20 cellular contexts compared by ENCODE assay signal in the genomic region with DNA sequence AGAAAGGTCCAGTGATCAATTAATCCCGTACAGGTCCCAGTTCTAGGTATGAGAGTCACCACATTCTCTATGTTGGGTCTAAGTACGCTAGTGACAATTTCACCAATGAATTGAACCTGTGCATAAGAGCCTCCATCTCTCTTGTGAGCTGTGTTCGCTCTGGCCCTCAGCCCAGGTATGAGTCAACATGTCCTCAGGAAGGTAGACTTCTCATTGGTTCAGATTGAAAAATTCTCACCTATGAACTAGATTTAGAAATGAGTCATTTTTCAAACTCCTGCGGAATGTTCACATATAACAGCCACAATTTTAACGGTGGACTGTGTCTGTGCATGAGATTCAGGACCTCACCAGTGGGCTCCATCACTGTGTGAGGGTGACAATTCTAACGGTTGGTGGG. TPM values are rescaled to one million over a fixed set of nuclear protein-coding genes. Genes with fewer than 3 reads are reported as not detected.
DNase-seq lines count a peak whose midpoint lies in the region; ATAC-seq, FAIRE-seq and TF ChIP-seq lines count a peak whose summit lies in the region.
"Had no signal": no experiment of that assay in that cellular context is flagged by ENCODE, and none has a peak within 500 bp of the region (broad histone marks: within the 10 kb centered on the region; RNA-seq: fewer than 3 reads in every experiment).

No MANE protein-coding gene starts in this region.

- H3K9me3 ChIP-seq in A549 (peaks cover 11% of the 10 kb centered on the region; the same call in 2 of the 3 replicates), DND-41 (ENCODE audit: insufficient read depth, low read length, severe bottlenecking) (no peaks in the 10 kb centered on the region), keratinocyte (ENCODE audit: control insufficient read depth, low read depth, low read length) (peaks cover 4% of the 10 kb centered on the region), GM23248 (ENCODE audit: low read depth) (no peaks in the 10 kb centered on the region)
- H3K9me3 ChIP-seq: gastrocnemius medialis, neutrophil had no signal

- no peaks in the 10 kb centered on the region for H3K9me2 ChIP-seq in GM23248 (ENCODE audit: insufficient read depth)

- H3K27ac ChIP-seq in A549 (no peak overlapping the region), DND-41 (ENCODE audit: low read length) (no peak overlapping the region), keratinocyte (ENCODE audit: control insufficient read depth, insufficient read depth, low read length) (no peak overlapping the region), GM23248 (no peak overlapping the region)
- H3K27ac ChIP-seq: gastrocnemius medialis, neutrophil, RWPE1 had no signal

- TF ChIP-seq POLR2A in A549 (IDR thresholded peaks at IDR 0.05; ENCODE audit: low read length) = no peak

- no peak for TF ChIP-seq CTCF in A549 (IDR thresholded peaks at IDR 0.05)
- no peak for TF ChIP-seq CTCF in DND-41 (IDR thresholded peaks at IDR 0.05; ENCODE audit: borderline replicate concordance, extremely low read depth, low read length, poor library complexity, severe bottlenecking)
- TF ChIP-seq CTCF in keratinocyte (optimal IDR thresholded peaks at IDR 0.05 in 1 of 3, IDR thresholded peaks at IDR 0.05 in 1 of 3, conservative IDR thresholded peaks at IDR 0.05 in 1 of 3; ENCODE audit: extremely low read depth in 1 of 3, insufficient read depth in 2 of 3, low read length in 3 of 3) = no peak

- no peak overlapping the region for H3K4me3 ChIP-seq in A549
- peak overlapping the region in 1 of 2 experiments; percentile 7; a peak in 1 of 4 replicates for H3K4me3 ChIP-seq in DND-41 (ENCODE audit: low read depth in 1 of 2, low read length in 2 of 2)
- H3K4me3 ChIP-seq in keratinocyte (ENCODE audit: control insufficient read depth in 2 of 3, extremely low read depth in 1 of 3, insufficient read depth in 2 of 3, low read depth in 1 of 3, low read length in 3 of 3) = no peak overlapping the region
- no peak overlapping the region for H3K4me3 ChIP-seq in GM23248
- H3K4me3 ChIP-seq: gastrocnemius medialis had no signal

- dilution Hi-C loops in keratinocyte (cut with MboI; ENCODE audit: extremely low pct_ligation_motif_present, low sequenced_read_pairs) = no loop called here

- H3K36me3 ChIP-seq in DND-41 (ENCODE audit: insufficient read depth, low read length) (peaks cover 75% of the 10 kb centered on the region), keratinocyte (ENCODE audit: control insufficient read depth in 2 of 2, extremely low read depth in 1 of 2, insufficient read depth in 2 of 2, low read length in 2 of 2) (peaks cover 0 to 7% of the 10 kb centered on the region in 2 experiments), GM23248 (ENCODE audit: low read depth) (no peaks in the 10 kb centered on the region)

- H3K4me1 ChIP-seq in A549 (0 out of 3 replicates have a peak, but pooled peaks cover 3% of the 10 kb centered on the region), DND-41 (ENCODE audit: insufficient read depth, low read length) (peaks cover 43% of the 10 kb centered on the region), keratinocyte (ENCODE audit: control insufficient read depth, extremely low read depth, insufficient read depth, low read length) (peaks cover 5% of the 10 kb centered on the region), GM23248 (ENCODE audit: insufficient read depth) (no peaks in the 10 kb centered on the region)
- H3K4me1 ChIP-seq: gastrocnemius medialis had no signal

- DNase-seq in A549 (ENCODE audit: low read depth in 1 of 2, low spot score in 1 of 2) = peak; percentile 8 to 56
- DNase-seq in DND-41 = no peak
- DNase-seq in T1000 (lab: John Stamatoyannopoulos, UW) = peak; percentile 49
- peak; percentile 74 for DNase-seq in keratinocyte (ENCODE audit: low read depth, low spot score)
- DNase-seq in NCI-H146 treated with DMSO at 0.1 percent for 48 hours (lab: John Stamatoyannopoulos, UW; ENCODE audit: unreplicated experiment) = no peak
- no peak for DNase-seq in D341Med (ENCODE audit: low spot score)
- DNase-seq in GM23248 = no peak
- DNase-seq in KG1 (lab: John Stamatoyannopoulos, UW) = no peak
- DNase-seq: activated naive CD4-positive, alpha-beta T cell treated with Interleukin-2 at 50 U/mL for 16 hours; C1 segment of cervical spinal cord; gastrocnemius medialis; mesendoderm; NCI-H187; stimulated activated CD4-positive, alpha-beta T cell treated with anti-CD3 and anti-CD28 coated beads, Interleukin-1b, Interleukin-23, amount 100 ng/mL, for 48 hours had no signal

- no peaks in the 10 kb centered on the region for H3K27me3 ChIP-seq in DND-41 (ENCODE audit: insufficient read depth, low read length, poor library complexity)
- H3K27me3 ChIP-seq in keratinocyte (ENCODE audit: control insufficient read depth, extremely low read depth, insufficient read depth, low read length) = no peaks in the 10 kb centered on the region
- H3K27me3 ChIP-seq in GM23248 (replicated peaks; ENCODE audit: insufficient read depth) = no peaks in the 10 kb centered on the region
- H3K27me3 ChIP-seq: gastrocnemius medialis, neutrophil had no signal

- WGBS in A549 (ENCODE audit: missing lambda C conversion rate) = 29% methylated on average over 6 of the region's 6 CpGs
- WGBS in GM23248 (ENCODE audit: low coverage in 1 of 2, low lambda C conversion rate in 2 of 2, missing lambda C conversion rate in 2 of 2), 2 experiments = 91% methylated on average over 6 of the region's 6 CpGs

- 0 out of 3 replicates have a peak overlapping the region, but pooled peaks have one; percentile 7 for H3K4me2 ChIP-seq in A549
- peak overlapping the region; percentile 75 for H3K4me2 ChIP-seq in DND-41 (ENCODE audit: insufficient read depth, low read length)
- no peak overlapping the region for H3K4me2 ChIP-seq in keratinocyte (ENCODE audit: control insufficient read depth, extremely low read depth, insufficient read depth, low read depth, low read length)
- H3K4me2 ChIP-seq in GM23248 (ENCODE audit: unreplicated experiment) = no peak overlapping the region

- CTCF ChIA-PET in A549 (lab: Yijun Ruan, JAX) = no interaction called here

- no peak overlapping the region for H2AFZ ChIP-seq in DND-41 (ENCODE audit: low read depth, low read length)
- H2AFZ ChIP-seq in keratinocyte (ENCODE audit: control insufficient read depth, low read length) = no peak overlapping the region
- no peak overlapping the region for H2AFZ ChIP-seq in GM23248

- ATAC-seq in A549 (no peak), DND-41 (ENCODE audit: insufficient read depth, low read depth) (no peak)
- ATAC-seq: gastrocnemius medialis, sciatic nerve had no signal

- H4K20me1 ChIP-seq in DND-41 (ENCODE audit: insufficient read depth, low read length) (peaks cover 43% of the 10 kb centered on the region; the same call in 1 of the 2 replicates), keratinocyte (ENCODE audit: control insufficient read depth, extremely low read depth, insufficient read depth, low read length) (no peaks in the 10 kb centered on the region), GM23248 (ENCODE audit: insufficient read depth) (no peaks in the 10 kb centered on the region)

- no peak for FAIRE-seq in A549 (lab: Jason Lieb, UNC)
- no peak for FAIRE-seq in keratinocyte (lab: Jason Lieb, UNC)
- FAIRE-seq: G401.6, GM12891, H54 had no signal

- peaks cover 3% of the 10 kb centered on the region; the same call in 1 of the 2 replicates for H3F3A ChIP-seq in GM23248 (ENCODE audit: insufficient read depth)

- no peak for TF ChIP-seq EP300 in A549 (IDR thresholded peaks at IDR 0.05)

- peaks cover 81% of the 10 kb centered on the region for H3K79me2 ChIP-seq in DND-41 (ENCODE audit: insufficient read depth, low read length)
- no peaks in the 10 kb centered on the region for H3K79me2 ChIP-seq in keratinocyte (ENCODE audit: control insufficient read depth, insufficient read depth, low read length)
- H3K79me2 ChIP-seq in GM23248 (ENCODE audit: insufficient read depth) = no peaks in the 10 kb centered on the region

- in situ Hi-C loops in GM23248 (cut with MboI) = no loop called here

- POLR2A ChIA-PET in A549 (lab: Yijun Ruan, JAX) = interaction anchor here (1.0 kb wide), 1 partner anchor 13 kb away, joined by 4 read pairs; the partner anchor contains the start of gene ZNF43

- TF ChIP-seq RAD21 in A549 (conservative IDR thresholded peaks at IDR 0.05 in 1 of 2, IDR thresholded peaks at IDR 0.05 in 1 of 2) = no peak

- H3K9me1 ChIP-seq in keratinocyte (ENCODE audit: control insufficient read depth, extremely low read depth, insufficient read depth, low read length) = no peaks in the 10 kb centered on the region

- H3K9ac ChIP-seq in DND-41 (ENCODE audit: low read depth, low read length) = no peak overlapping the region
- no peak overlapping the region for H3K9ac ChIP-seq in keratinocyte (ENCODE audit: control insufficient read depth, extremely low read depth, insufficient read depth, low read length)
- H3K9ac ChIP-seq in GM23248 = no peak overlapping the region

TF ChIP-seq in A549, 52 proteins besides CTCF, POLR2A, EP300 and RAD21:
- TF ChIP-seq MYC (IDR thresholded peaks at IDR 0.05; ENCODE audit: borderline replicate concordance, low read length) = no peak
- TF ChIP-seq FOSL2 (IDR thresholded peaks at IDR 0.05) = no peak
- 0 out of 2 replicates have a peak, but pooled peaks have one; percentile 41 for TF ChIP-seq FOSL2 (CRISPR knock-in tag; IDR thresholded peaks at IDR 0.05)

RNA-seq across cellular contexts. Expression of gene ZNF43, which starts 12.7 kb away (rescaled TPM):
- polyA plus RNA-seq in A549 (2011; rRNA removed) = 10.0 and 15.6 TPM in 2 replicates
- polyA plus RNA-seq in A549 (2012; cell fraction: cytosol; rRNA removed) = 3.9 and 4.6 TPM in 2 replicates
- 4.4 and 9.3 TPM in 2 replicates for polyA plus RNA-seq in A549 (2012; cell fraction: nucleus; rRNA removed)
- 8.3 to 9.6 TPM (median 9.3 TPM) in 3 replicates for polyA plus RNA-seq in A549 (2017; fragmentation: RNase III; extraction: RNeasy Plus Mini Kit Qiagen cat#74134 plus additional on column Dnase treatment)
- 42.0 and 50.8 TPM in 2 replicates for polyA minus RNA-seq in A549 (2011; rRNA and poly(A)+ RNA removed)
- polyA plus RNA-seq in keratinocyte = 2.7 to 3.3 TPM (median 2.9 TPM) in 3 replicates
- 1.3 TPM for polyA plus RNA-seq in keratinocyte (2011; ENCODE audit: low read depth)
- polyA plus RNA-seq in keratinocyte (2011; cell fraction: cytosol; rRNA removed) = 0.58 and 1.6 TPM in 2 replicates
- polyA plus RNA-seq in keratinocyte (2011; cell fraction: nucleus; rRNA removed) = 5.8 and 6.0 TPM in 2 replicates
- polyA plus RNA-seq in keratinocyte (2012; ENCODE audit: low replicate concordance) = 1.2 and 2.2 TPM in 2 replicates
- polyA minus RNA-seq in keratinocyte = 2.1 to 7.0 TPM (median 4.8 TPM) in 3 replicates
- 2.7 TPM for polyA minus RNA-seq in keratinocyte (2011; cell fraction: cytosol; rRNA and poly(A)+ RNA removed)
- polyA minus RNA-seq in keratinocyte (2011; cell fraction: nucleus; rRNA and poly(A)+ RNA removed) = 5.8 and 10.7 TPM in 2 replicates
- 3.8 and 4.3 TPM in 2 replicates for total RNA-seq in GM23248 (2014; rRNA removed; shearing (Covaris generic))
- 3.5 and 4.4 TPM in 2 replicates for polyA plus RNA-seq in GM23248 (2016; fragmentation: Nextera tagmentation; extraction: Ambion mirVana)

Comparison
In these comparisons a context has a peak if more than half of its experiments do, and no peak if none do; other contexts are left out.
1. DNase-seq: peak in A549 (2 of 2), T1000 (single experiment) and keratinocyte (single experiment); none in DND-41 (single experiment), NCI-H146 treated with DMSO at 0.1 percent for 48 hours (single experiment), D341Med (single experiment), GM23248 (single experiment) and KG1 (single experiment).
2. H3K4me2 ChIP-seq: peak in A549 (single experiment) and DND-41 (single experiment); none in keratinocyte (single experiment) and GM23248 (single experiment).